Comparison of ENCODE assay signal across 7 cellular contexts in the genomic region with DNA sequence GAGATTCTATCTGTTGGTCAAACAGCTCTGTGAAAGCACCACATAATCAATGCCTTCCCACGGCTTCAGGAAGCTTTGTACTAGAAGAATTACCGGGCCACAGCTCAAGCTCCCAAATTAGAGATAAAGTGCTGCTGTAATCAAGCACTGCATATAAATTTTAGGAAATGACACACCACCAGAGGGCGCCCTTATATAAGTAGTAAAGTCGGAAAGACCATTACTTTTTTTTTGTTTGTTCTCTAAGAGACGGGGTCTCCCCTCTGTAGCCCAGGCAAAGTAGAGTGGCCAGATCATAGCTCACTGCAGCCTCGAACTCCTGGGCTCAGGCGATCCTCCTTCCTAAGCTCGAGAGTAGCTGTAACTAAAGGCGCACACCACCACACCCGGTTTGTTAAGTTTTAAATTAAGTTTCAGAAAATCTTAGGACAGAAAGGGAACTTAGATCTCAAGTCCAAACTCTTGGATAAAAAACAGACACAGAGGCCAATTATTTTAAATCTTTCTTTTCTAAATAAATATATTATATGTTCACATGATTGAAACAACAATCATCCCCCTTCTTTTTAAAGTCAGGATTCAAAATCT. TPM values are rescaled to one million over a fixed set of nuclear protein-coding genes. Genes with fewer than 3 reads are reported as not detected.
A peak's percentile ranks its signal among the peaks of the same experiment; 100 is the strongest.
DNase-seq lines count a peak whose midpoint lies in the region; ATAC-seq and TF ChIP-seq lines count a peak whose summit lies in the region.

No MANE protein-coding gene starts in this region.

- DNase-seq in MG63: peak; percentile 30
- peak; percentile 84 for DNase-seq in RKO (ENCODE audit: low spot score)
- DNase-seq in activated T-helper 1 cell treated with anti-CD3 and anti-CD28 coated beads, Interleukin-12 subunit alpha, Interleukin-12 subunit beta, Interleukin-2, Interleukin-4 antibody, amounts not matched to agents 30 ng/mL and 10 ng/mL and 1 ng/mL, durations not matched to agents 14 hours and 24 hours and 36 hours (ENCODE audit: low spot score): peak; percentile 54
- peak; percentile 89 for DNase-seq in fibroblast of peridontal ligament (ENCODE audit: extremely low read depth)
- DNase-seq in neural crest cell (ENCODE audit: low read depth, low spot score): peak; percentile 90
- peak; percentile 79 for DNase-seq in stomach

- peak; percentile 58 for ATAC-seq in GM18502 (IDR thresholded peaks at IDR 0.05; ENCODE audit: poor library complexity, unreplicated experiment)

- no peaks in the 10 kb centered on the region for H3K27me3 ChIP-seq in MG63
- no peaks in the 10 kb centered on the region for H3K27me3 ChIP-seq in stomach

- H3K9me3 ChIP-seq in MG63 (no peaks in the 10 kb centered on the region), stomach (no peaks in the 10 kb centered on the region)

- no peak overlapping the region for H3K27ac Mint-ChIP-seq in activated T-helper 1 cell treated with anti-CD3 and anti-CD28 coated beads, Interleukin-12 subunit alpha, Interleukin-12 subunit beta, Interleukin-2, Interleukin-4 antibody, amounts not matched to agents 30 ng/mL and 10 ng/mL and 1 ng/mL, durations not matched to agents 14 hours and 24 hours and 36 hours
- H3K27ac Mint-ChIP-seq in neural crest cell (ENCODE audit: unreplicated experiment): peak overlapping the region; percentile 2

- H3K4me1 ChIP-seq in stomach: peaks cover 4 to 44% (median 24%) of the 10 kb centered on the region in 4 donors

- intact Hi-C loops in activated T-helper 1 cell treated with anti-CD3 and anti-CD28 coated beads, Interleukin-12 subunit alpha, Interleukin-12 subunit beta, Interleukin-2, Interleukin-4 antibody, amounts not matched to agents 30 ng/mL and 10 ng/mL and 1 ng/mL, durations not matched to agents 14 hours and 24 hours and 36 hours (cut with micrococcal nuclease): loop anchor here (1.0 to 5.0 kb wide), 6 partner anchors 34 to 949 kb away; a partner anchor contains a TSS
- intact Hi-C loops in stomach (cut with DNase I; ENCODE audit: low total_unique reads): loop anchor here (10.0 kb wide), 1 partner anchor 153 kb away; no protein-coding TSS in a partner anchor

- no peak for TF ChIP-seq POLR2A in stomach (IDR thresholded peaks at IDR 0.05)

- peaks cover 14% of the 10 kb centered on the region for H3K4me1 Mint-ChIP-seq in activated T-helper 1 cell treated with anti-CD3 and anti-CD28 coated beads, Interleukin-12 subunit alpha, Interleukin-12 subunit beta, Interleukin-2, Interleukin-4 antibody, amounts not matched to agents 30 ng/mL and 10 ng/mL and 1 ng/mL, durations not matched to agents 14 hours and 24 hours and 36 hours (ENCODE audit: low read depth)
- peaks cover 11% of the 10 kb centered on the region for H3K4me1 Mint-ChIP-seq in neural crest cell

- peaks cover 6% of the 10 kb centered on the region for H3K27me3 Mint-ChIP-seq in activated T-helper 1 cell treated with anti-CD3 and anti-CD28 coated beads, Interleukin-12 subunit alpha, Interleukin-12 subunit beta, Interleukin-2, Interleukin-4 antibody, amounts not matched to agents 30 ng/mL and 10 ng/mL and 1 ng/mL, durations not matched to agents 14 hours and 24 hours and 36 hours (ENCODE audit: insufficient read depth)
- H3K27me3 Mint-ChIP-seq in neural crest cell (ENCODE audit: low read depth): no peaks in the 10 kb centered on the region

- H3K9me3 Mint-ChIP-seq in activated T-helper 1 cell treated with anti-CD3 and anti-CD28 coated beads, Interleukin-12 subunit alpha, Interleukin-12 subunit beta, Interleukin-2, Interleukin-4 antibody, amounts not matched to agents 30 ng/mL and 10 ng/mL and 1 ng/mL, durations not matched to agents 14 hours and 24 hours and 36 hours: no peaks in the 10 kb centered on the region
- no peaks in the 10 kb centered on the region for H3K9me3 Mint-ChIP-seq in neural crest cell

- no peak for TF ChIP-seq EP300 in stomach (IDR thresholded peaks at IDR 0.05)

- no peaks in the 10 kb centered on the region for H3K36me3 Mint-ChIP-seq in activated T-helper 1 cell treated with anti-CD3 and anti-CD28 coated beads, Interleukin-12 subunit alpha, Interleukin-12 subunit beta, Interleukin-2, Interleukin-4 antibody, amounts not matched to agents 30 ng/mL and 10 ng/mL and 1 ng/mL, durations not matched to agents 14 hours and 24 hours and 36 hours (ENCODE audit: low read depth)
- H3K36me3 Mint-ChIP-seq in neural crest cell (ENCODE audit: low read depth): no peaks in the 10 kb centered on the region

- H3K4me3 ChIP-seq in MG63 (no peak overlapping the region), stomach (peak overlapping the region in 3 of 4 donors; percentile 8 to 15 (median 13))

- 11 to 21% (median 14%) methylated on average over 10 of the region's 10 CpGs for WGBS in stomach, 5 donors

- H3K4me3 Mint-ChIP-seq in activated T-helper 1 cell treated with anti-CD3 and anti-CD28 coated beads, Interleukin-12 subunit alpha, Interleukin-12 subunit beta, Interleukin-2, Interleukin-4 antibody, amounts not matched to agents 30 ng/mL and 10 ng/mL and 1 ng/mL, durations not matched to agents 14 hours and 24 hours and 36 hours: no peak overlapping the region
- no peak overlapping the region for H3K4me3 Mint-ChIP-seq in neural crest cell

- H3K27ac ChIP-seq in stomach: no peak overlapping the region

- H3K36me3 ChIP-seq in MG63 (no peaks in the 10 kb centered on the region), stomach (no peaks in the 10 kb centered on the region)

- TF ChIP-seq CTCF in neural crest cell (conservative IDR thresholded peaks at IDR 0.05) (peak; percentile 88), stomach (IDR thresholded peaks at IDR 0.05) (peak in 5 of 7 experiments; percentile 50 to 76 (median 65))

RNA-seq across cellular contexts. Expression of a gene that starts 32.6 kb away (rescaled TPM):
- total RNA-seq in MG63 (2014; rRNA removed; shearing (Covaris generic); ENCODE audit: low replicate concordance): 24.0 and 33.3 TPM in 2 replicates
- total RNA-seq in activated T-helper 1 cell treated with anti-CD3 and anti-CD28 coated beads, Interleukin-12 subunit alpha, Interleukin-12 subunit beta, Interleukin-2, Interleukin-4 antibody, amounts not matched to agents 30 ng/mL and 10 ng/mL and 1 ng/mL, durations not matched to agents 14 hours and 24 hours and 36 hours: 22.7 and 24.0 TPM in 2 replicates
- total RNA-seq in neural crest cell (57.7 and 59.8 TPM in 2 replicates), stomach (10 to 100 TPM in 4 of 5 donors, 1 to 10 TPM in 1; 6.4 to 70.1 (median 33.8) TPM)
- polyA plus RNA-seq in stomach: 10 to 100 TPM; 16.9 to 38.8 (median 25.5) TPM

RNA-seq across cellular contexts. Expression of a gene that starts 33.9 kb away (rescaled TPM):
- 9.2 and 10.3 TPM in 2 replicates for total RNA-seq in MG63 (2014; rRNA removed; shearing (Covaris generic); ENCODE audit: low replicate concordance)
- 28.7 and 29.4 TPM in 2 replicates for total RNA-seq in activated T-helper 1 cell treated with anti-CD3 and anti-CD28 coated beads, Interleukin-12 subunit alpha, Interleukin-12 subunit beta, Interleukin-2, Interleukin-4 antibody, amounts not matched to agents 30 ng/mL and 10 ng/mL and 1 ng/mL, durations not matched to agents 14 hours and 24 hours and 36 hours
- total RNA-seq in neural crest cell (22.1 and 23.2 TPM in 2 replicates), stomach (1 to 10 TPM in 2 of 5 donors, not detected in 3; 1.6 to 2.6 TPM)
- 1 to 10 TPM in 2 of 3 donors, under 1 TPM in 1; 0.31 to 1.6 (median 1.0) TPM for polyA plus RNA-seq in stomach

Comparison
In these comparisons a context has a peak if more than half of its experiments do, and no peak if none do; other contexts are left out.
1. DNase-seq: peak in every context shown above with its lines; median percentile 90 in neural crest cell; 89 in fibroblast of peridontal ligament; 84 in RKO; 79 in stomach; 54 in activated T-helper 1 cell treated with anti-CD3 and anti-CD28 coated beads, Interleukin-12 subunit alpha, Interleukin-12 subunit beta, Interleukin-2, Interleukin-4 antibody, amounts not matched to agents 30 ng/mL and 10 ng/mL and 1 ng/mL, durations not matched to agents 14 hours and 24 hours and 36 hours; 30 in MG63.